In genomic region chr16:8178271-8178670, GRCh38 we compare ENCODE assay signal across 1 cellular context.
TF ChIP-seq lines count a peak whose summit lies in the region.

No MANE protein-coding gene starts in this region.

TF ChIP-seq in K562, 482 proteins besides CTCF, POLR2A, EP300 and RAD21 (continued from another document):
- no peak for TF ChIP-seq HINFP (tag; conservative IDR thresholded peaks at IDR 0.05; ENCODE audit: low read depth)
- TF ChIP-seq KAT7 (CRISPR knock-in tag; IDR thresholded peaks at IDR 0.05; ENCODE audit: borderline replicate concordance): no peak
- no peak for TF ChIP-seq GABPA (tag; conservative IDR thresholded peaks at IDR 0.05; ENCODE audit: low read depth)
- TF ChIP-seq GTF2F1 (IDR thresholded peaks at IDR 0.05; ENCODE audit: low read depth, low read length): no peak
- TF ChIP-seq SMAD3 (CRISPR knock-in tag; conservative IDR thresholded peaks at IDR 0.05): no peak
